In genomic region chr1:209873067-209873810, GRCh38 we compare ENCODE assay signal across 16 cellular contexts. TPM values are rescaled to one million over a fixed set of nuclear protein-coding genes. Genes with fewer than 3 reads are reported as not detected.
DNase-seq lines count a peak whose midpoint lies in the region; ATAC-seq, FAIRE-seq and TF ChIP-seq lines count a peak whose summit lies in the region.
"Had no signal": no experiment of that assay in that cellular context is flagged by ENCODE, and none has a peak within 500 bp of the region (broad histone marks: within the 10 kb centered on the region; RNA-seq: fewer than 3 reads in every experiment).

No MANE protein-coding gene starts in this region.

- no peak for TF ChIP-seq RAD21 in HCT116 (IDR thresholded peaks at IDR 0.05; ENCODE audit: low read depth)

- H3K27ac ChIP-seq in HCT116 (ENCODE audit: low read depth, low read length) = no peak overlapping the region
- peak overlapping the region; percentile 97 for H3K27ac ChIP-seq in epithelial cell of prostate
- no peak overlapping the region for H3K27ac ChIP-seq in uterus
- H3K27ac ChIP-seq: right lobe of liver had no signal

- no TSS peak for BruUV-seq in HCT116 (replicated peaks; lab: Mats Ljungman, UMichigan)

- no peaks in the 10 kb centered on the region for H3K9me2 ChIP-seq in HCT116 (ENCODE audit: insufficient read depth)

- H2AFZ ChIP-seq in HCT116 (ENCODE audit: low read depth, low read length, poor library complexity, severe bottlenecking) = no peak overlapping the region

- DNase-seq in HCT116 (ENCODE audit: low read depth, low spot score) = no peak
- peak; percentile 29 for DNase-seq in RCC 7860 (ENCODE audit: low spot score)
- peak; percentile 54 for DNase-seq in epithelial cell of prostate (ENCODE audit: low read depth, low spot score)
- peak; percentile 80 for DNase-seq in skeletal muscle cell (ENCODE audit: low read depth)
- no peak for DNase-seq in uterus
- DNase-seq: activated CD4-positive, alpha-beta memory T cell treated with anti-CD3 and anti-CD28 coated beads for 36 hours; caudate nucleus; CD4-positive, CD25-positive, alpha-beta regulatory T cell; KBM-7; kidney; natural killer cell; NCI-H2171; right lobe of liver had no signal

- peak overlapping the region; percentile 4; the same call in 1 of the 2 replicates for H3K4me2 ChIP-seq in HCT116 (ENCODE audit: low read length)

- no peak overlapping the region for H3K4me3 ChIP-seq in HCT116 (replicated peaks in 1 of 2; ENCODE audit: low read depth in 1 of 2, low read length in 2 of 2)
- no peak overlapping the region for H3K4me3 ChIP-seq in skeletal muscle cell (ENCODE audit: low read depth, low read length)
- no peak overlapping the region for H3K4me3 ChIP-seq in uterus
- H3K4me3 ChIP-seq: right lobe of liver had no signal

- H3K36me3 ChIP-seq in HCT116 (ENCODE audit: control insufficient read depth in 1 of 2, insufficient read depth in 2 of 2, low read length in 2 of 2) = no peaks in the 10 kb centered on the region
- no peaks in the 10 kb centered on the region for H3K36me3 ChIP-seq in uterus
- H3K36me3 ChIP-seq: right lobe of liver had no signal

- peak; percentile 32 for FAIRE-seq in RCC 7860 (lab: Jason Lieb, UNC)
- FAIRE-seq: kidney had no signal

- CTCF ChIA-PET in HCT116 (lab: Charles Lee) = interaction anchor here (1.1 kb wide), 1 partner anchor 116 kb away, joined by 3 read pairs; no protein-coding TSS in a partner anchor

- H3K9ac ChIP-seq in HCT116 (ENCODE audit: low read length) = no peak overlapping the region

- intact Hi-C loops in HCT116 (cut with micrococcal nuclease) (no loop called here), uterus (cut with DNase I; ENCODE audit: low total_unique reads) (no loop called here)

- no peaks in the 10 kb centered on the region for H3K79me2 ChIP-seq in HCT116 (ENCODE audit: insufficient read depth, low read length)

- TF ChIP-seq POLR2A in HCT116 (IDR thresholded peaks at IDR 0.05; ENCODE audit: borderline replicate concordance, extremely low read depth, insufficient read depth, insufficient read length) (no peak), uterus (IDR thresholded peaks at IDR 0.05) (no peak)

- no peaks in the 10 kb centered on the region for H3K9me3 ChIP-seq in HCT116 (ENCODE audit: control insufficient read depth in 1 of 2, insufficient read depth in 1 of 2, low read depth in 1 of 2, low read length in 2 of 2)
- no peaks in the 10 kb centered on the region for H3K9me3 ChIP-seq in uterus
- H3K9me3 ChIP-seq: right lobe of liver had no signal

- RAD21 ChIA-PET in HCT116 (lab: Charles Lee; ENCODE audit: low non-redundant PET in 1 of 2, low total read pairs in 2 of 2, uncharacterized antibody in 2 of 2, unreplicated experiment in 2 of 2) = no interaction called here

- no peaks in the 10 kb centered on the region for H4K20me1 ChIP-seq in HCT116 (ENCODE audit: insufficient read depth)

- TF ChIP-seq CTCF in HCT116 (IDR thresholded peaks at IDR 0.05 in 2 of 3, conservative IDR thresholded peaks at IDR 0.05 in 1 of 3; ENCODE audit: borderline replicate concordance in 1 of 3, insufficient read depth in 1 of 3, low read depth in 2 of 3, low read length in 2 of 3) (no peak), uterus (IDR thresholded peaks at IDR 0.05) (no peak)

- peaks cover 0 to 9% of the 10 kb centered on the region in 2 experiments; a peak in 1 of 4 replicates for H3K4me1 ChIP-seq in HCT116 (ENCODE audit: control insufficient read depth in 1 of 2, insufficient read depth in 2 of 2, low read length in 2 of 2)
- no peaks in the 10 kb centered on the region for H3K4me1 ChIP-seq in uterus
- H3K4me1 ChIP-seq: right lobe of liver had no signal

- H3K27me3 ChIP-seq in HCT116 (ENCODE audit: insufficient read depth, low read length) (no peaks in the 10 kb centered on the region), uterus (no peaks in the 10 kb centered on the region)
- H3K27me3 ChIP-seq: right lobe of liver had no signal

- ATAC-seq in HCT116 = no peak
- no peak for ATAC-seq in GM21529 (IDR thresholded peaks at IDR 0.05; ENCODE audit: unreplicated experiment)
- ATAC-seq in GM19035 (IDR thresholded peaks at IDR 0.05; ENCODE audit: unreplicated experiment) = no peak
- ATAC-seq in GM18520 (IDR thresholded peaks at IDR 0.05; ENCODE audit: unreplicated experiment) = no peak
- ATAC-seq: natural killer cell, right lobe of liver had no signal

- POLR2A ChIA-PET in HCT116 (lab: Charles Lee) = no interaction called here

TF ChIP-seq in HCT116, 20 proteins besides CTCF, POLR2A, EP300 and RAD21:
- no peak for TF ChIP-seq CEBPB (IDR thresholded peaks at IDR 0.05; ENCODE audit: low read depth)
TF ChIP-seq in HCT116: peak in this region for 0.

RNA-seq across cellular contexts. Expression of gene UTP25, which starts 45.5 kb away (rescaled TPM):
- total RNA-seq in HCT116 (2021; ENCODE audit: unreplicated experiment) (12.7 TPM), uterus (10 to 100 TPM in 2 of 4 donors, 1 to 10 TPM in 2; 6.8 to 12.4 (median 8.8) TPM)
- 3.9 and 5.1 TPM in 2 replicates for polyA plus RNA-seq in HCT116 (2012)

Comparison
In these comparisons a context has a peak if more than half of its experiments do, and no peak if none do; other contexts are left out.
1. DNase-seq: peak in RCC 7860 (single experiment), epithelial cell of prostate (single experiment) and skeletal muscle cell (single experiment); none in HCT116 (single experiment) and uterus (0 of 2).